Comparison of ENCODE assay signal across 21 cellular contexts in genomic region chr20:63679799-63680305, GRCh38. TPM values are rescaled to one million over a fixed set of nuclear protein-coding genes. Genes with fewer than 3 reads are reported as not detected.
DNase-seq lines count a peak whose midpoint lies in the region; ATAC-seq and TF ChIP-seq lines count a peak whose summit lies in the region.
"Had no signal": no experiment of that assay in that cellular context is flagged by ENCODE, and none has a peak within 500 bp of the region (broad histone marks: within the 10 kb centered on the region; RNA-seq: fewer than 3 reads in every experiment).

No MANE protein-coding gene starts in this region.

- peaks cover 97% of the 10 kb centered on the region for H3K36me3 Mint-ChIP-seq in dendritic cell treated with granulocyte-macrophage colony-stimulating factor and Interleukin-4, amounts not matched to agents 40 ng/mL and 50 ng/mL, for 4 days (ENCODE audit: low read depth)
- peaks cover 16% of the 10 kb centered on the region for H3K36me3 Mint-ChIP-seq in activated T-helper 1 cell treated with anti-CD3 and anti-CD28 coated beads, Interleukin-12 subunit alpha, Interleukin-12 subunit beta, Interleukin-2, Interleukin-4 antibody, amounts not matched to agents 30 ng/mL and 10 ng/mL and 1 ng/mL, durations not matched to agents 14 hours and 24 hours and 36 hours (ENCODE audit: low read depth)

- intact Hi-C loops in dendritic cell treated with granulocyte-macrophage colony-stimulating factor and Interleukin-4, amounts not matched to agents 40 ng/mL and 50 ng/mL, for 4 days (cut with micrococcal nuclease), result no loop called here
- intact Hi-C loops in activated T-helper 1 cell treated with anti-CD3 and anti-CD28 coated beads, Interleukin-12 subunit alpha, Interleukin-12 subunit beta, Interleukin-2, Interleukin-4 antibody, amounts not matched to agents 30 ng/mL and 10 ng/mL and 1 ng/mL, durations not matched to agents 14 hours and 24 hours and 36 hours (cut with micrococcal nuclease), result no loop called here

- H3K27ac Mint-ChIP-seq in dendritic cell treated with granulocyte-macrophage colony-stimulating factor and Interleukin-4, amounts not matched to agents 40 ng/mL and 50 ng/mL, for 4 days, result peak overlapping the region; percentile 12
- H3K27ac Mint-ChIP-seq in activated T-helper 1 cell treated with anti-CD3 and anti-CD28 coated beads, Interleukin-12 subunit alpha, Interleukin-12 subunit beta, Interleukin-2, Interleukin-4 antibody, amounts not matched to agents 30 ng/mL and 10 ng/mL and 1 ng/mL, durations not matched to agents 14 hours and 24 hours and 36 hours, result no peak overlapping the region
- H3K27ac Mint-ChIP-seq: CD8-positive, alpha-beta T cell had no signal

- H3K27ac ChIP-seq in RWPE1, result peak overlapping the region; percentile 89
- H3K27ac ChIP-seq in temporal lobe (ENCODE audit: low read depth, low read length), result peak overlapping the region; percentile 14
- H3K27ac ChIP-seq: BLaER1 treated with 17β-estradiol and CSF1 and Interleukin-3, amounts not matched to agents 10 nM and 100 nM; GM23248; KMS-11; SK-N-MC had no signal

- no peak for DNase-seq in RWPE1 (ENCODE audit: low spot score)
- DNase-seq in activated T-helper 1 cell treated with anti-CD3 and anti-CD28 coated beads, Interleukin-12 subunit alpha, Interleukin-12 subunit beta, Interleukin-2, Interleukin-4 antibody, amounts not matched to agents 30 ng/mL and 10 ng/mL and 1 ng/mL, durations not matched to agents 14 hours and 24 hours and 36 hours (ENCODE audit: low spot score), result no peak
- DNase-seq: CD8-positive, alpha-beta T cell; DMS53; EL; GM23248; HCEC 1CT; MV-4-11; NCI-H187; NCI-H2107; NCI-H510A; NCI-H748 treated with DMSO at 0.1 percent for 48 hours; NK-92 treated with Interleukin-12 subunit alpha and Interleukin-12 subunit beta, amount 100 ng/mL, for 24 hours; SHP77 had no signal

- no peaks in the 10 kb centered on the region for H3K9me3 Mint-ChIP-seq in dendritic cell treated with granulocyte-macrophage colony-stimulating factor and Interleukin-4, amounts not matched to agents 40 ng/mL and 50 ng/mL, for 4 days
- H3K9me3 Mint-ChIP-seq in activated T-helper 1 cell treated with anti-CD3 and anti-CD28 coated beads, Interleukin-12 subunit alpha, Interleukin-12 subunit beta, Interleukin-2, Interleukin-4 antibody, amounts not matched to agents 30 ng/mL and 10 ng/mL and 1 ng/mL, durations not matched to agents 14 hours and 24 hours and 36 hours, result no peaks in the 10 kb centered on the region
- H3K9me3 Mint-ChIP-seq: CD8-positive, alpha-beta T cell had no signal

- no peak overlapping the region for H3K4me3 Mint-ChIP-seq in dendritic cell treated with granulocyte-macrophage colony-stimulating factor and Interleukin-4, amounts not matched to agents 40 ng/mL and 50 ng/mL, for 4 days
- H3K4me3 Mint-ChIP-seq in activated T-helper 1 cell treated with anti-CD3 and anti-CD28 coated beads, Interleukin-12 subunit alpha, Interleukin-12 subunit beta, Interleukin-2, Interleukin-4 antibody, amounts not matched to agents 30 ng/mL and 10 ng/mL and 1 ng/mL, durations not matched to agents 14 hours and 24 hours and 36 hours, result no peak overlapping the region
- H3K4me3 Mint-ChIP-seq: CD8-positive, alpha-beta T cell had no signal

- H3K4me1 Mint-ChIP-seq in dendritic cell treated with granulocyte-macrophage colony-stimulating factor and Interleukin-4, amounts not matched to agents 40 ng/mL and 50 ng/mL, for 4 days (ENCODE audit: low read depth), result peaks cover 28% of the 10 kb centered on the region
- H3K4me1 Mint-ChIP-seq in activated T-helper 1 cell treated with anti-CD3 and anti-CD28 coated beads, Interleukin-12 subunit alpha, Interleukin-12 subunit beta, Interleukin-2, Interleukin-4 antibody, amounts not matched to agents 30 ng/mL and 10 ng/mL and 1 ng/mL, durations not matched to agents 14 hours and 24 hours and 36 hours (ENCODE audit: low read depth), result no peaks in the 10 kb centered on the region

- no peaks in the 10 kb centered on the region for H3K27me3 Mint-ChIP-seq in dendritic cell treated with granulocyte-macrophage colony-stimulating factor and Interleukin-4, amounts not matched to agents 40 ng/mL and 50 ng/mL, for 4 days
- H3K27me3 Mint-ChIP-seq in activated T-helper 1 cell treated with anti-CD3 and anti-CD28 coated beads, Interleukin-12 subunit alpha, Interleukin-12 subunit beta, Interleukin-2, Interleukin-4 antibody, amounts not matched to agents 30 ng/mL and 10 ng/mL and 1 ng/mL, durations not matched to agents 14 hours and 24 hours and 36 hours (ENCODE audit: insufficient read depth), result no peaks in the 10 kb centered on the region

- POLR2A ChIA-PET in RWPE1 (lab: Yijun Ruan, JAX; ENCODE audit: low non-redundant PET), result interaction anchor here (0.5 kb wide), 1 partner anchor 12 kb away, joined by 3 read pairs; no protein-coding TSS in a partner anchor

- no peak for ATAC-seq in HG03565 (IDR thresholded peaks at IDR 0.05; ENCODE audit: unreplicated experiment)
- ATAC-seq: CD8-positive, alpha-beta T cell; GM12878 had no signal

- CTCF ChIA-PET in RWPE1 (lab: Yijun Ruan, JAX), result interaction anchor here (0.6 to 1.4 kb wide), 4 partner anchors 11 to 142 kb away, joined by 3 to 4 read pairs (median 3); partner anchors contain the start of gene PTK6

- TF ChIP-seq CTCF in RWPE1 (conservative IDR thresholded peaks at IDR 0.05; ENCODE audit: low read depth), result no peak

RNA-seq across cellular contexts. Expression of gene TNFRSF6B, which starts 16.6 kb away (rescaled TPM):
- total RNA-seq in temporal lobe, result 0.49 TPM
- total RNA-seq in activated T-helper 1 cell treated with anti-CD3 and anti-CD28 coated beads, Interleukin-12 subunit alpha, Interleukin-12 subunit beta, Interleukin-2, Interleukin-4 antibody, amounts not matched to agents 30 ng/mL and 10 ng/mL and 1 ng/mL, durations not matched to agents 14 hours and 24 hours and 36 hours, result not detected in 2 replicates

RNA-seq across cellular contexts. Expression of gene RTEL1, which starts 21.7 kb away (rescaled TPM):
- total RNA-seq in temporal lobe, result 10.6 TPM
- 54.4 and 55.5 TPM in 2 replicates for total RNA-seq in activated T-helper 1 cell treated with anti-CD3 and anti-CD28 coated beads, Interleukin-12 subunit alpha, Interleukin-12 subunit beta, Interleukin-2, Interleukin-4 antibody, amounts not matched to agents 30 ng/mL and 10 ng/mL and 1 ng/mL, durations not matched to agents 14 hours and 24 hours and 36 hours

RNA-seq across cellular contexts. Expression of gene STMN3, which starts 26.6 kb away (rescaled TPM):
- total RNA-seq in temporal lobe, result 102 TPM
- total RNA-seq in activated T-helper 1 cell treated with anti-CD3 and anti-CD28 coated beads, Interleukin-12 subunit alpha, Interleukin-12 subunit beta, Interleukin-2, Interleukin-4 antibody, amounts not matched to agents 30 ng/mL and 10 ng/mL and 1 ng/mL, durations not matched to agents 14 hours and 24 hours and 36 hours, result 5.3 and 5.5 TPM in 2 replicates

RNA-seq across cellular contexts. Expression of gene ARFRP1, which starts 27.9 kb away (rescaled TPM):
- 18.7 TPM for total RNA-seq in temporal lobe
- 71.8 and 73.5 TPM in 2 replicates for total RNA-seq in activated T-helper 1 cell treated with anti-CD3 and anti-CD28 coated beads, Interleukin-12 subunit alpha, Interleukin-12 subunit beta, Interleukin-2, Interleukin-4 antibody, amounts not matched to agents 30 ng/mL and 10 ng/mL and 1 ng/mL, durations not matched to agents 14 hours and 24 hours and 36 hours

RNA-seq across cellular contexts. Expression of gene ZGPAT, which starts 28.0 kb away (rescaled TPM):
- total RNA-seq in temporal lobe, result 7.6 TPM
- total RNA-seq in activated T-helper 1 cell treated with anti-CD3 and anti-CD28 coated beads, Interleukin-12 subunit alpha, Interleukin-12 subunit beta, Interleukin-2, Interleukin-4 antibody, amounts not matched to agents 30 ng/mL and 10 ng/mL and 1 ng/mL, durations not matched to agents 14 hours and 24 hours and 36 hours, result 34.5 and 36.7 TPM in 2 replicates

Comparison
In these comparisons a context has a peak if more than half of its experiments do, and no peak if none do; other contexts are left out.
1. RNA of gene STMN3, which starts 26.6 kb away (total RNA-seq): 102 TPM in temporal lobe (single experiment); 5.3 to 5.5 TPM in activated T-helper 1 cell treated with anti-CD3 and anti-CD28 coated beads, Interleukin-12 subunit alpha, Interleukin-12 subunit beta, Interleukin-2, Interleukin-4 antibody, amounts not matched to agents 30 ng/mL and 10 ng/mL and 1 ng/mL, durations not matched to agents 14 hours and 24 hours and 36 hours; every median in the first group is over 10 times any median in the second.